27 cellular contexts compared by ENCODE assay signal in the genomic region with DNA sequence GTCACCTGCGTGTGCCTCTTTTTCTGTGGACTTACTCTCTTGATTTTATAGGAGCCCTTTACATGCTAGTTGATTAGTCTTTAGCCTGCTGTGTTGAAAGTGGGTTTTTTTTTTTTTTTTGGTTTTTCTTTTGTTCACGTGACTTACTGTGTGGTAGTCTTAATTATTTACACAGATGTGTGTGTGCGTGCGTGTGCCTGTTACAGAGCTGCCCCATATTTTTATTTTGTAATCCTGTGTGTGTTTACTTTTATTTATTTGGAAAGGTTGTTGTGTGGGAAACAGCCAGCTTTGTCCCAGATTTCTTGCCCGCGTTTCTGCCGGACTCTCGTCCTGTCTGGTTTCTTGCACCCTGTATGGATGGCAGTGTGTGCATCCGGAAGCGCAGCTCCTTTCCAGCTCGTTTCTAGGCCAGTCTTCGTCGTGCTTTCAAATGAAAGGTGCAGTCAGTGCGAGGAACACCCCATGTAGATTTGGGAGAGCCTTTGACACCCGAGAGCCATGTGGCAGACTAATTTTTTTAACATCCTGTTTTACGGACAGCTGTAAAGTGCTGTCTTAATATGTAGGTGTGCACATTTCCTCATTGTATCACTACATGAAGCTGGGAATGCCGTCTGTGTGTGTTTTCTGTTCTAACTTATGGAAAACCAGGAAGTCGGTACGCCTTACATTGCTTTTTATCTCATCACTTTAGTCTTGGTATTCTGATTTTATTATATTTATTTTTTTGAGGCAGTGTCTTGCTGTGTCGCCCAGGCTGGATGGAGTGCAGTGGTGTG. TPM values are rescaled to one million over a fixed set of nuclear protein-coding genes. Genes with fewer than 3 reads are reported as not detected.
DNase-seq lines count a peak whose midpoint lies in the region; ATAC-seq and TF ChIP-seq lines count a peak whose summit lies in the region.
"Had no signal": no experiment of that assay in that cellular context is flagged by ENCODE, and none has a peak within 500 bp of the region (broad histone marks: within the 10 kb centered on the region; RNA-seq: fewer than 3 reads in every experiment).

No MANE protein-coding gene starts in this region.

- H3K36me3 ChIP-seq in mucosa of rectum (ENCODE audit: control insufficient read depth in 2 of 2, insufficient read depth in 2 of 2, low read length in 2 of 2) = peaks cover 23 to 35% of the 10 kb centered on the region in 2 donors

- H3K9me3 Mint-ChIP-seq in natural killer cell (no peaks in the 10 kb centered on the region), T-cell (no peaks in the 10 kb centered on the region)
- H3K9me3 Mint-ChIP-seq in natural killer cell treated with Interleukin-12 subunit alpha and Interleukin-12 subunit beta and Interleukin-15 and Interleukin-18, amount 100 ng/mL, for 72 hours = no peaks in the 10 kb centered on the region
- H3K9me3 Mint-ChIP-seq: activated T-helper 17 cell treated with anti-CD3 and anti-CD28 coated beads, Interleukin-2, amount 50 U/mL, for 72 hours; nephron had no signal

- H3K27me3 ChIP-seq in mucosa of rectum (ENCODE audit: control insufficient read depth in 2 of 2, insufficient read depth in 2 of 2, low read length in 2 of 2) = no peaks in the 10 kb centered on the region
- H3K27me3 ChIP-seq: spleen, stomach, upper lobe of left lung had no signal

- no peak overlapping the region for H3K4me3 ChIP-seq in mucosa of rectum (ENCODE audit: low read length in 2 of 2)
- H3K4me3 ChIP-seq: coronary artery, spleen, stomach, upper lobe of left lung had no signal

- ATAC-seq in natural killer cell (peak in 1 of 3 donors; percentile 25), GM19324 (IDR thresholded peaks at IDR 0.05; ENCODE audit: low FRiP score, unreplicated experiment) (no peak), T-cell (replicated peaks in 1 of 4) (no peak)
- ATAC-seq in natural killer cell treated with Interleukin-12 subunit alpha and Interleukin-12 subunit beta and Interleukin-15 and Interleukin-18, amount 100 ng/mL, for 72 hours = no peak
- ATAC-seq: activated CD8-positive, alpha-beta T cell treated with anti-CD3 and anti-CD28 coated beads, Interleukin-2, amount 10 ng/mL, durations not matched to agents 7 days and 5 days; activated T-helper 17 cell treated with anti-CD3 and anti-CD28 coated beads, Interleukin-2, amount 50 U/mL, for 72 hours had no signal

- intact Hi-C loops in natural killer cell (cut with micrococcal nuclease) = no loop called here

- no peak for TF ChIP-seq CTCF in natural killer cell (IDR thresholded peaks at IDR 0.05)

- H3K27ac Mint-ChIP-seq in natural killer cell = peak overlapping the region; percentile 62 to 90
- peak overlapping the region in 1 of 2 donors; percentile 54 for H3K27ac Mint-ChIP-seq in natural killer cell treated with Interleukin-12 subunit alpha and Interleukin-12 subunit beta and Interleukin-15 and Interleukin-18, amount 100 ng/mL, for 72 hours
- H3K27ac Mint-ChIP-seq in T-cell = no peak overlapping the region
- H3K27ac Mint-ChIP-seq: activated CD8-positive, alpha-beta T cell treated with anti-CD3 and anti-CD28 coated beads, Interleukin-2, amount 10 ng/mL, durations not matched to agents 7 days and 5 days; activated T-helper 17 cell treated with anti-CD3 and anti-CD28 coated beads, Interleukin-2, amount 50 U/mL, for 72 hours; nephron had no signal

- CTCF ChIA-PET in T-cell (lab: Charles Lee) = interaction anchor here in 1 of 2 donors (0.6 kb wide), 1 partner anchor 280 kb away, joined by 3 read pairs; no protein-coding TSS in a partner anchor

- H3K36me3 Mint-ChIP-seq in natural killer cell = no peaks in the 10 kb centered on the region
- peaks cover 1% of the 10 kb centered on the region for H3K36me3 Mint-ChIP-seq in natural killer cell treated with Interleukin-12 subunit alpha and Interleukin-12 subunit beta and Interleukin-15 and Interleukin-18, amount 100 ng/mL, for 72 hours
- H3K36me3 Mint-ChIP-seq in T-cell = peaks cover 17% of the 10 kb centered on the region

- H3K27ac ChIP-seq in mucosa of rectum (ENCODE audit: low read depth in 2 of 2, low read length in 2 of 2) = peak overlapping the region; percentile 20 to 23
- H3K27ac ChIP-seq: coronary artery, stomach had no signal

- POLR2A ChIA-PET in T-cell (lab: Charles Lee) = interaction anchor here in 1 of 2 donors (0.7 kb wide), 1 partner anchor 707 kb away, joined by 12 read pairs; no protein-coding TSS in a partner anchor

- peak; percentile 17 for DNase-seq in activated CD4-positive, CD25-positive, alpha-beta regulatory T cell treated with anti-CD3 and anti-CD28 coated beads, Interleukin-2, amount 50 U/mL, for 72 hours
- no peak for DNase-seq in activated CD4-positive, CD25-positive, alpha-beta regulatory T cell (lab: John Stamatoyannopoulos, UW)
- DNase-seq in natural killer cell (no peak), NOMO-1 (lab: John Stamatoyannopoulos, UW; ENCODE audit: unreplicated experiment in 2 of 2) (no peak), T-cell (no peak)
- DNase-seq in natural killer cell treated with Interleukin-12 subunit alpha and Interleukin-12 subunit beta and Interleukin-15 and Interleukin-18, amount 100 ng/mL, for 72 hours (ENCODE audit: low spot score) = no peak
- DNase-seq: 8988T; activated CD8-positive, alpha-beta T cell treated with anti-CD3 and anti-CD28 coated beads, Interleukin-2, amount 10 ng/mL, durations not matched to agents 7 days and 5 days; H7; hypothalamus; islet precursor cell; Karpas-422; NCI-H1092; NCI-H2029; NCI-H226; NCI-H82; OCI-M1; SHP77; spleen; stimulated activated CD4-positive, alpha-beta T cell treated with anti-CD3 and anti-CD28 coated beads, Interleukin-4, amount 100 ng/mL, for 24 hours; stomach had no signal

- peak overlapping the region; percentile 75 for H3K4me3 Mint-ChIP-seq in natural killer cell
- no peak overlapping the region for H3K4me3 Mint-ChIP-seq in natural killer cell treated with Interleukin-12 subunit alpha and Interleukin-12 subunit beta and Interleukin-15 and Interleukin-18, amount 100 ng/mL, for 72 hours
- no peak overlapping the region for H3K4me3 Mint-ChIP-seq in T-cell
- H3K4me3 Mint-ChIP-seq: activated CD8-positive, alpha-beta T cell treated with anti-CD3 and anti-CD28 coated beads, Interleukin-2, amount 10 ng/mL, durations not matched to agents 7 days and 5 days; activated T-helper 17 cell treated with anti-CD3 and anti-CD28 coated beads, Interleukin-2, amount 50 U/mL, for 72 hours; nephron had no signal

- H3K9ac ChIP-seq in mucosa of rectum (ENCODE audit: low read depth in 1 of 2, low read length in 2 of 2) = no peak overlapping the region

- peaks cover 0 to 6% of the 10 kb centered on the region in 2 donors for H3K4me1 ChIP-seq in mucosa of rectum (ENCODE audit: control insufficient read depth in 2 of 2, insufficient read depth in 2 of 2, low read length in 2 of 2)

- H3K4me1 Mint-ChIP-seq in natural killer cell = peaks cover 42 to 44% of the 10 kb centered on the region in 2 donors
- H3K4me1 Mint-ChIP-seq in natural killer cell treated with Interleukin-12 subunit alpha and Interleukin-12 subunit beta and Interleukin-15 and Interleukin-18, amount 100 ng/mL, for 72 hours (ENCODE audit: low read depth in 2 of 2) = peaks cover 34 to 37% of the 10 kb centered on the region in 2 donors
- H3K4me1 Mint-ChIP-seq in T-cell = peaks cover 26 to 44% (median 43%) of the 10 kb centered on the region in 3 donors

- no peaks in the 10 kb centered on the region for H3K9me3 ChIP-seq in mucosa of rectum (ENCODE audit: control insufficient read depth in 2 of 2, low read length in 2 of 2)
- H3K9me3 ChIP-seq: spleen, stomach, upper lobe of left lung had no signal

- H3K27me3 Mint-ChIP-seq in natural killer cell (ENCODE audit: low read depth in 2 of 2) (no peaks in the 10 kb centered on the region), T-cell (no peaks in the 10 kb centered on the region)
- H3K27me3 Mint-ChIP-seq in natural killer cell treated with Interleukin-12 subunit alpha and Interleukin-12 subunit beta and Interleukin-15 and Interleukin-18, amount 100 ng/mL, for 72 hours = no peaks in the 10 kb centered on the region
- H3K27me3 Mint-ChIP-seq: activated T-helper 17 cell treated with anti-CD3 and anti-CD28 coated beads, Interleukin-2, amount 50 U/mL, for 72 hours had no signal

RNA-seq across cellular contexts. Expression of a gene that starts 55.6 kb away (rescaled TPM):
- total RNA-seq in natural killer cell (100 to 1,000 TPM; 309 to 343 (median 340) TPM), T-cell (100 to 1,000 TPM in 2 of 5 donors, 10 to 100 TPM in 3; 80.7 to 195 (median 89.1) TPM)
- 100 to 1,000 TPM; 139 to 145 TPM for total RNA-seq in natural killer cell treated with Interleukin-12 subunit alpha and Interleukin-12 subunit beta and Interleukin-15 and Interleukin-18, amount 100 ng/mL, for 72 hours

Comparison
In these comparisons a context has a peak if more than half of its experiments do, and no peak if none do; other contexts are left out.
1. H3K27ac Mint-ChIP-seq: peak in natural killer cell (2 of 2); none in T-cell (0 of 2).